17 cellular contexts compared by ENCODE assay signal in the genomic region with DNA sequence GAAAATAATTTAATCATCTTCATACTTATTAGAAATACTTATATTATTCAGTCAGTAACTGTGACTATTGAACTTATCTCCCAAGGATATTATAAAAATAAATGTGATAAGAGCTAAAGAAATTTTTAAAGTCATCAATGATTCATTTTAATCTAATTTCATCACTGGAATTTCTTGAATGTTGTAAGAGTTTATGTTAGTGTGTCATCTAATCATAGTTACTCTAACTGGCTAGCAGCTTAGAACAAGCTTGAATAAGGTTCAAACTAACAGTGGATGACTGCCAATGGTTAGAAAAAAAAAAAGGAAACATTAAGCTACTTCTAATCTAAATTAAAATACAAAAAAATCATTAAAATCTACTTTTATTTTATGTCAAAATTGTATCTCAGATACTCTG.
"Had no signal": no experiment of that assay in that cellular context is flagged by ENCODE, and none has a peak within 500 bp of the region (broad histone marks: within the 10 kb centered on the region; RNA-seq: fewer than 3 reads in every experiment).

No MANE protein-coding gene starts in this region.

- H3K27ac Mint-ChIP-seq: activated CD4-positive, alpha-beta memory T cell treated with anti-CD3 and anti-CD28 coated beads for 36 hours; activated naive CD8-positive, alpha-beta T cell treated with anti-CD3 and anti-CD28 coated beads for 36 hours; activated T-helper 1 cell treated with anti-CD3 and anti-CD28 coated beads, Interleukin-12 subunit alpha, Interleukin-12 subunit beta, Interleukin-2, Interleukin-4 antibody, amounts not matched to agents 30 ng/mL and 10 ng/mL and 1 ng/mL, durations not matched to agents 14 hours and 24 hours and 36 hours; brain; mesothelial cell of epicardium; natural killer cell treated with Interleukin-12 subunit alpha and Interleukin-12 subunit beta and Interleukin-15 and Interleukin-18, amount 100 ng/mL, for 72 hours; stimulated activated naive B cell treated with anti-CD40 and anti-IgM and Interleukin-4, amounts not matched to agents 10 μg/mL and 1 μg/mL and 100 μg/mL, for 72 hours; T-helper 2 cell treated with Interferon-gamma antibody and Interleukin-4, amounts not matched to agents 5 μg/mL and 100 μg/mL, for 36 hours had no signal

- H3K4me1 Mint-ChIP-seq: activated naive CD8-positive, alpha-beta T cell treated with anti-CD3 and anti-CD28 coated beads for 36 hours; brain; mesothelial cell of epicardium; stimulated activated naive B cell treated with anti-CD40 and anti-IgM and Interleukin-4, amounts not matched to agents 10 μg/mL and 1 μg/mL and 100 μg/mL, for 72 hours had no signal

- H3K36me3 Mint-ChIP-seq: activated CD4-positive, alpha-beta memory T cell treated with anti-CD3 and anti-CD28 coated beads for 36 hours; activated naive CD8-positive, alpha-beta T cell treated with anti-CD3 and anti-CD28 coated beads for 36 hours; brain; mesothelial cell of epicardium; natural killer cell treated with Interleukin-12 subunit alpha and Interleukin-12 subunit beta and Interleukin-15 and Interleukin-18, amount 100 ng/mL, for 72 hours; stimulated activated naive B cell treated with anti-CD40 and anti-IgM and Interleukin-4, amounts not matched to agents 10 μg/mL and 1 μg/mL and 100 μg/mL, for 72 hours had no signal

- ATAC-seq: left lobe of liver; natural killer cell treated with Interleukin-12 subunit alpha and Interleukin-12 subunit beta and Interleukin-15 and Interleukin-18, amount 100 ng/mL, for 72 hours; stimulated activated naive B cell treated with anti-CD40 and anti-IgM and Interleukin-4, amounts not matched to agents 10 μg/mL and 1 μg/mL and 100 μg/mL, for 72 hours had no signal

- H3K27me3 Mint-ChIP-seq: activated CD4-positive, alpha-beta memory T cell treated with anti-CD3 and anti-CD28 coated beads for 36 hours; activated naive CD8-positive, alpha-beta T cell treated with anti-CD3 and anti-CD28 coated beads for 36 hours; brain; natural killer cell treated with Interleukin-12 subunit alpha and Interleukin-12 subunit beta and Interleukin-15 and Interleukin-18, amount 100 ng/mL, for 72 hours; stimulated activated naive B cell treated with anti-CD40 and anti-IgM and Interleukin-4, amounts not matched to agents 10 μg/mL and 1 μg/mL and 100 μg/mL, for 72 hours had no signal

- H3K4me1 ChIP-seq: colonic mucosa, sigmoid colon, spleen had no signal

- H3K4me3 ChIP-seq: colonic mucosa, sigmoid colon, spleen had no signal

- H3K36me3 ChIP-seq: colonic mucosa, sigmoid colon, spleen had no signal

- DNase-seq: activated CD4-positive, alpha-beta memory T cell treated with anti-CD3 and anti-CD28 coated beads for 36 hours; activated naive CD8-positive, alpha-beta T cell treated with anti-CD3 and anti-CD28 coated beads for 36 hours; activated T-cell treated with anti-CD3 and anti-CD28 coated beads for 4 hours; central memory CD4-positive, alpha-beta T cell; colonic mucosa; foreskin melanocyte; glutamatergic neuron; kidney; sigmoid colon; spleen; stimulated activated naive B cell treated with anti-CD40 and anti-IgM and Interleukin-4, amounts not matched to agents 10 μg/mL and 1 μg/mL and 100 μg/mL, for 72 hours had no signal

- H3K4me3 Mint-ChIP-seq: activated CD4-positive, alpha-beta memory T cell treated with anti-CD3 and anti-CD28 coated beads for 36 hours; activated naive CD8-positive, alpha-beta T cell treated with anti-CD3 and anti-CD28 coated beads for 36 hours; activated T-helper 1 cell treated with anti-CD3 and anti-CD28 coated beads, Interleukin-12 subunit alpha, Interleukin-12 subunit beta, Interleukin-2, Interleukin-4 antibody, amounts not matched to agents 30 ng/mL and 10 ng/mL and 1 ng/mL, durations not matched to agents 14 hours and 24 hours and 36 hours; brain; mesothelial cell of epicardium; natural killer cell treated with Interleukin-12 subunit alpha and Interleukin-12 subunit beta and Interleukin-15 and Interleukin-18, amount 100 ng/mL, for 72 hours; stimulated activated naive B cell treated with anti-CD40 and anti-IgM and Interleukin-4, amounts not matched to agents 10 μg/mL and 1 μg/mL and 100 μg/mL, for 72 hours; T-helper 2 cell treated with Interferon-gamma antibody and Interleukin-4, amounts not matched to agents 5 μg/mL and 100 μg/mL, for 36 hours had no signal

- H3K27me3 ChIP-seq: colonic mucosa, sigmoid colon, spleen had no signal

- H3K9me3 ChIP-seq: colonic mucosa, sigmoid colon had no signal
